ENCODE assay signal across 22 cellular contexts in genomic region chr2:46031124-46031523, GRCh38.
A peak's percentile ranks its signal among the peaks of the same experiment; 100 is the strongest.
DNase-seq lines count a peak whose midpoint lies in the region; ATAC-seq, FAIRE-seq and TF ChIP-seq lines count a peak whose summit lies in the region.
"Had no signal": no experiment of that assay in that cellular context is flagged by ENCODE, and none has a peak within 500 bp of the region (broad histone marks: within the 10 kb centered on the region; RNA-seq: fewer than 3 reads in every experiment).

No MANE protein-coding gene starts in this region.

- FAIRE-seq in HepG2 (lab: Jason Lieb, UNC) = no peak
- FAIRE-seq: GM12892, HTR-8/SVneo had no signal

- DNase-seq in HepG2 (ENCODE audit: low spot score) (no peak), right lobe of liver (peak in 2 of 3 donors; percentile 43 to 67)
- DNase-seq: Caco-2; DMS153; GM23248; HCEC 1CT; MV-4-11; NCI-H1417 treated with DMSO at 0.1 percent for 48 hours; NCI-H2029; NCI-H2171; NCI-H446; NCI-H69; NK-92 treated with Interleukin-12 subunit alpha and Interleukin-12 subunit beta, amount 100 ng/mL, for 24 hours had no signal

- peaks cover 23% of the 10 kb centered on the region for H3K4me1 Mint-ChIP-seq in activated T-helper 17 cell treated with anti-CD3 and anti-CD28 coated beads, Interleukin-2, amount 50 U/mL, for 72 hours

- H3K4me1 ChIP-seq in liver (ENCODE audit: control insufficient read depth in 4 of 4, insufficient read depth in 4 of 4, low read length in 3 of 4) (peaks cover 4 to 53% (median 37%) of the 10 kb centered on the region in 4 donors), HepG2 (ENCODE audit: insufficient read depth, low read length) (peaks cover 37% of the 10 kb centered on the region), right lobe of liver (peaks cover 0 to 49% (median 24%) of the 10 kb centered on the region in 4 donors), subcutaneous abdominal adipose tissue (ENCODE audit: control insufficient read depth in 5 of 5, insufficient read depth in 5 of 5, low read length in 5 of 5) (peaks cover 6 to 32% (median 23%) of the 10 kb centered on the region in 5 donors)
- H3K4me1 ChIP-seq: Caco-2 had no signal

- H3K36me3 ChIP-seq in liver (ENCODE audit: control insufficient read depth in 4 of 4, insufficient read depth in 3 of 4, low read depth in 1 of 4, low read length in 3 of 4) (no peaks in the 10 kb centered on the region), HepG2 (replicated peaks in 1 of 2; ENCODE audit: control insufficient read depth in 1 of 2, insufficient read depth in 2 of 2, low read length in 2 of 2) (no peaks in the 10 kb centered on the region), right lobe of liver (no peaks in the 10 kb centered on the region), subcutaneous abdominal adipose tissue (ENCODE audit: control insufficient read depth in 5 of 5, insufficient read depth in 5 of 5, low read length in 5 of 5) (no peaks in the 10 kb centered on the region)

- H4K20me1 ChIP-seq in HepG2 (ENCODE audit: insufficient read depth, low read length) = no peaks in the 10 kb centered on the region

- CTCF ChIA-PET in HepG2 (lab: Yijun Ruan, JAX; ENCODE audit: low intra/inter-chr PET ratio, low total read pairs) = no interaction called here

- no peaks in the 10 kb centered on the region for H3K27me3 ChIP-seq in liver (ENCODE audit: control insufficient read depth in 4 of 4, insufficient read depth in 4 of 4, low read length in 3 of 4)
- H3K27me3 ChIP-seq in HepG2 (ENCODE audit: control insufficient read depth in 1 of 2, insufficient read depth in 2 of 2, low read length in 2 of 2) = no peaks in the 10 kb centered on the region
- no peaks in the 10 kb centered on the region for H3K27me3 ChIP-seq in right lobe of liver
- no peaks in the 10 kb centered on the region for H3K27me3 ChIP-seq in subcutaneous abdominal adipose tissue (ENCODE audit: control insufficient read depth in 5 of 5, insufficient read depth in 4 of 5, low read length in 5 of 5)

- WGBS in liver = 31% methylated on average over 6 of the region's 6 CpGs
- 78% methylated on average over 6 of the region's 6 CpGs for WGBS in HepG2 (ENCODE audit: low lambda C conversion rate)
- 12% methylated on average over 4 of the region's 6 CpGs for WGBS in right lobe of liver (ENCODE audit: insufficient coverage, low coverage, low lambda C conversion rate, missing lambda C conversion rate)

- peaks cover 3% of the 10 kb centered on the region for H3K27me3 Mint-ChIP-seq in activated T-helper 17 cell treated with anti-CD3 and anti-CD28 coated beads, Interleukin-2, amount 50 U/mL, for 72 hours

- POLR2A ChIA-PET in HepG2 (lab: Yijun Ruan, JAX) = no interaction called here

- peak overlapping the region; percentile 19 to 28 for H3K27ac ChIP-seq in liver (ENCODE audit: low read depth in 1 of 2, low read length in 2 of 2)
- H3K27ac ChIP-seq in HepG2 (ENCODE audit: extremely low read length, insufficient read depth, low read length) = no peak overlapping the region
- H3K27ac ChIP-seq in right lobe of liver = peak overlapping the region in 2 of 3 donors; percentile 2 to 20
- peak overlapping the region; percentile 51 for H3K27ac ChIP-seq in subcutaneous abdominal adipose tissue (ENCODE audit: low read depth, low read length)
- H3K27ac ChIP-seq: GM23248, HL-60 had no signal

- TF ChIP-seq POLR2A in HepG2 (IDR thresholded peaks at IDR 0.05; ENCODE audit: insufficient read depth in 1 of 2, low read depth in 2 of 2, low read length in 2 of 2) (no peak), right lobe of liver (IDR thresholded peaks at IDR 0.05) (no peak)

- ATAC-seq in HepG2 = no peak
- no peak for ATAC-seq in activated T-helper 17 cell treated with anti-CD3 and anti-CD28 coated beads, Interleukin-2, amount 50 U/mL, for 72 hours (replicated peaks)
- peak; percentile 42 to 68 (median 62) for ATAC-seq in right lobe of liver
- ATAC-seq in GM21360 (IDR thresholded peaks at IDR 0.05; ENCODE audit: unreplicated experiment) = no peak
- ATAC-seq in esophagus mucosa = no peak
- ATAC-seq in HG02884 (IDR thresholded peaks at IDR 0.05; ENCODE audit: unreplicated experiment) = no peak

- H3K9me3 ChIP-seq in liver (ENCODE audit: control insufficient read depth in 4 of 4, low read length in 3 of 4) (no peaks in the 10 kb centered on the region), HepG2 (ENCODE audit: low read length) (no peaks in the 10 kb centered on the region), right lobe of liver (no peaks in the 10 kb centered on the region), subcutaneous abdominal adipose tissue (ENCODE audit: control insufficient read depth in 5 of 5, low read length in 5 of 5) (no peaks in the 10 kb centered on the region)
- H3K9me3 ChIP-seq: Caco-2 had no signal

- peaks cover 14% of the 10 kb centered on the region for H3K36me3 Mint-ChIP-seq in activated T-helper 17 cell treated with anti-CD3 and anti-CD28 coated beads, Interleukin-2, amount 50 U/mL, for 72 hours (ENCODE audit: low read depth)

- no peaks in the 10 kb centered on the region for H3K9me3 Mint-ChIP-seq in activated T-helper 17 cell treated with anti-CD3 and anti-CD28 coated beads, Interleukin-2, amount 50 U/mL, for 72 hours

- H3K27ac Mint-ChIP-seq in activated T-helper 17 cell treated with anti-CD3 and anti-CD28 coated beads, Interleukin-2, amount 50 U/mL, for 72 hours = peak overlapping the region; percentile 94

- H3K4me3 Mint-ChIP-seq in activated T-helper 17 cell treated with anti-CD3 and anti-CD28 coated beads, Interleukin-2, amount 50 U/mL, for 72 hours = peak overlapping the region; percentile 65

- H3K9ac ChIP-seq in liver (ENCODE audit: low read depth in 1 of 2, low read length in 2 of 2) = no peak overlapping the region
- no peak overlapping the region for H3K9ac ChIP-seq in HepG2 (ENCODE audit: insufficient read depth, low read depth, low read length)
- no peak overlapping the region for H3K9ac ChIP-seq in subcutaneous abdominal adipose tissue (ENCODE audit: low read length in 5 of 5)
- H3K9ac ChIP-seq: GM23248 had no signal

- H3K4me2 ChIP-seq in HepG2 (ENCODE audit: low read depth, low read length) = no peak overlapping the region

- no TSS peak for BruUV-seq in HepG2 (replicated peaks; lab: Mats Ljungman, UMichigan)

- in situ Hi-C loops in HepG2 (cut with HindIII; ENCODE audit: extremely low pct_ligation_motif_present, low pct_unique_long_range_greater_than_20kb) = no loop called here

- intact Hi-C loops in HepG2 (cut with micrococcal nuclease; ENCODE audit: unreplicated experiment) = no loop called here
- intact Hi-C loops in right lobe of liver (cut with DNase I) = no loop called here

- no peak for TF ChIP-seq EP300 in HepG2 (IDR thresholded peaks at IDR 0.05; ENCODE audit: low read depth in 2 of 2, low read length in 2 of 2)
- no peak for TF ChIP-seq EP300 in HepG2 (CRISPR knock-in tag; IDR thresholded peaks at IDR 0.05; ENCODE audit: borderline replicate concordance)

- H3K79me2 ChIP-seq in HepG2 (ENCODE audit: insufficient read depth, low read length) = no peaks in the 10 kb centered on the region

- no peak overlapping the region for H2AFZ ChIP-seq in HepG2 (ENCODE audit: low read length)
- H2AFZ ChIP-seq: GM23248 had no signal

- no peak for TF ChIP-seq RAD21 in liver (IDR thresholded peaks at IDR 0.05)
- TF ChIP-seq RAD21 in HepG2 (CRISPR knock-in tag; IDR thresholded peaks at IDR 0.05) = no peak

- H3K4me3 ChIP-seq in liver (ENCODE audit: low read depth in 1 of 3, low read length in 3 of 3) (no peak overlapping the region), HepG2 (replicated peaks in 1 of 3; ENCODE audit: insufficient read depth in 1 of 3, low read depth in 2 of 3, low read length in 3 of 3) (no peak overlapping the region), right lobe of liver (no peak overlapping the region), subcutaneous abdominal adipose tissue (ENCODE audit: low read depth in 1 of 5, low read length in 5 of 5) (no peak overlapping the region)
- H3K4me3 ChIP-seq: GM23248 had no signal

- TF ChIP-seq CTCF in liver (IDR thresholded peaks at IDR 0.05; ENCODE audit: low read depth, low read length, missing input control) (no peak), HepG2 (CRISPR knock-in tag; IDR thresholded peaks at IDR 0.05) (no peak), right lobe of liver (IDR thresholded peaks at IDR 0.05) (no peak)

TF ChIP-seq in liver, 16 proteins besides CTCF, POLR2A, EP300 and RAD21 (continues in another document):
- TF ChIP-seq JUND (IDR thresholded peaks at IDR 0.05) (peak in 1 of 2 donors; percentile 25), GABPA (IDR thresholded peaks at IDR 0.05 in 1 of 2, conservative IDR thresholded peaks at IDR 0.05 in 1 of 2) (no peak), HNF4G (IDR thresholded peaks at IDR 0.05) (no peak), FOXA1 (IDR thresholded peaks at IDR 0.05) (no peak), FOXA2 (IDR thresholded peaks at IDR 0.05) (peak; percentile 7), EGR1 (IDR thresholded peaks at IDR 0.05; ENCODE audit: low read depth in 2 of 2) (no peak), SP1 (IDR thresholded peaks at IDR 0.05) (peak; percentile 10), RXRA (IDR thresholded peaks at IDR 0.05) (peak; percentile 38 to 74), MAX (IDR thresholded peaks at IDR 0.05) (no peak), TAF1 (conservative IDR thresholded peaks at IDR 0.05) (no peak)

TF ChIP-seq in HepG2, 621 proteins besides CTCF, POLR2A, EP300 and RAD21 (continues in another document):
- TF ChIP-seq FOXO1 (CRISPR knock-in tag; IDR thresholded peaks at IDR 0.05) (no peak), RNF219 (CRISPR knock-in tag; IDR thresholded peaks at IDR 0.05) (no peak)

Comparison
In these comparisons a context has a peak if more than half of its experiments do, and no peak if none do; other contexts are left out.
1. ATAC-seq: peak in right lobe of liver (4 of 4); none in HepG2 (single experiment), activated T-helper 17 cell treated with anti-CD3 and anti-CD28 coated beads, Interleukin-2, amount 50 U/mL, for 72 hours (single experiment), GM21360 (single experiment), esophagus mucosa (single experiment) and HG02884 (single experiment).